31 cellular contexts compared by ENCODE assay signal in the genomic region with DNA sequence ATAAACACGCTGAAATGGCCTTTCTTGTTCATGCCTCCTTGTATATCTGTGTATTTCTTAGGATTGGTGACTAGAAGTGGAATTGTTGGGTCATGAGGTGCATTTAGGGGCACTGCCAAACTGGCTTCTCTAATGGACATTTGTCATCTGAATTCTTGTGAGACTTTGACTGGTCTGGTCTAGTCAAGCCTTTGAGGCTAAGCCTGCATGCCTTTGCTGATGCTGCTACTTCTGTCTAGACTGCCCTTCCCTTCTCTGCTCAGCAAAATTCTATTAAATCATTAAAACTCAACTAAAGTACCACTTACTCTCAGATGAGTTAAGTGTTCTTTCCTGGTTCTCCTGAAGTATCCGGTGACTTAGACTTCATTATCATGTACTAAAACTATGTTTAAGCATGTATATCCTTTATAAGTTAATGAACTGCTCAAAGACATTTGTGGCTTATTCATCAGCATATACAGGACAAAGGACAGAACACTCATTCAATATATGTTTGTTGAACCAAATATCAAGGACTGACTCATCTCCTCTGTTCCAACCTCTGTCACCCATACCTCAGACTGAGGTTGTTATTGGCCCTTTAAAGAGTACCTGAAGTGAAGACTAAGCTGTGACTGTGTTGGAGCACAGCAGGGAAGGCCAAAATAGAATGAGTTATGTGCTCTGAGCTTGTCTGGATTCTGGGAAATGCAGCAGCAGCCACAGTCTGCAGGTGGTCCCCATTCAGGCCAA. TPM values are rescaled to one million over a fixed set of nuclear protein-coding genes. Genes with fewer than 3 reads are reported as not detected.
DNase-seq lines count a peak whose midpoint lies in the region; ATAC-seq, FAIRE-seq and TF ChIP-seq lines count a peak whose summit lies in the region.
"Had no signal": no experiment of that assay in that cellular context is flagged by ENCODE, and none has a peak within 500 bp of the region (broad histone marks: within the 10 kb centered on the region; RNA-seq: fewer than 3 reads in every experiment).

No MANE protein-coding gene starts in this region.

- no peak overlapping the region for H2AK5ac ChIP-seq in neuronal stem cell (ENCODE audit: low read depth, low read length)

- no peaks in the 10 kb centered on the region for H3K9me2 ChIP-seq in HCT116 (ENCODE audit: insufficient read depth)

- peak; percentile 84 for ATAC-seq in HCT116
- no peak for ATAC-seq in right cardiac atrium
- ATAC-seq: naive thymus-derived CD4-positive, alpha-beta T cell had no signal

- H3K4me3 ChIP-seq in HCT116 (replicated peaks in 1 of 2; ENCODE audit: low read depth in 1 of 2, low read length in 2 of 2) (no peak overlapping the region), astrocyte (ENCODE audit: insufficient read depth, low read depth, low read length) (no peak overlapping the region), neuronal stem cell (ENCODE audit: low read length in 2 of 2) (no peak overlapping the region), right cardiac atrium (ENCODE audit: low read length) (no peak overlapping the region)
- H3K4me3 ChIP-seq: BLaER1, body of pancreas, pancreas, upper lobe of left lung had no signal

- no peak for TF ChIP-seq POLR2A in HCT116 (IDR thresholded peaks at IDR 0.05; ENCODE audit: borderline replicate concordance, extremely low read depth, insufficient read depth, insufficient read length)

- H3K79me1 ChIP-seq in neuronal stem cell (ENCODE audit: low read depth, low read length): no peaks in the 10 kb centered on the region

- H3K27me3 Mint-ChIP-seq in astrocyte (ENCODE audit: low read depth, unreplicated experiment): no peaks in the 10 kb centered on the region

- no peak overlapping the region for H3K18ac ChIP-seq in neuronal stem cell (ENCODE audit: low read length)

- H2BK12ac ChIP-seq in neuronal stem cell (ENCODE audit: low read length): no peak overlapping the region

- intact Hi-C loops in HCT116 (cut with micrococcal nuclease): no loop called here
- intact Hi-C loops in right cardiac atrium (cut with DNase I): no loop called here

- H3K27me3 ChIP-seq in HCT116 (ENCODE audit: insufficient read depth, low read length): no peaks in the 10 kb centered on the region
- no peaks in the 10 kb centered on the region for H3K27me3 ChIP-seq in astrocyte (ENCODE audit: insufficient read depth, low read length)
- H3K27me3 ChIP-seq in neuronal stem cell (ENCODE audit: control insufficient read depth in 3 of 3, insufficient read depth in 3 of 3, low read depth in 1 of 3, low read length in 3 of 3): peaks cover 0 to 4% (median 0%) of the 10 kb centered on the region in 3 experiments
- no peaks in the 10 kb centered on the region for H3K27me3 ChIP-seq in right cardiac atrium (ENCODE audit: control insufficient read depth, insufficient read depth)
- H3K27me3 ChIP-seq: BLaER1, body of pancreas, pancreas, upper lobe of left lung had no signal

- H3K79me2 ChIP-seq in HCT116 (ENCODE audit: insufficient read depth, low read length) (no peaks in the 10 kb centered on the region), astrocyte (ENCODE audit: insufficient read depth, low read length) (no peaks in the 10 kb centered on the region)

- no peak overlapping the region for H3K4ac ChIP-seq in neuronal stem cell (ENCODE audit: low read length)

- H3K27ac Mint-ChIP-seq in astrocyte (ENCODE audit: unreplicated experiment): peak overlapping the region; percentile 34
- H3K27ac Mint-ChIP-seq: activated naive CD4-positive, alpha-beta T cell treated with anti-CD3 and anti-CD28 coated beads, Interleukin-2, amount 50 U/mL, for 24 hours; memory B cell; naive thymus-derived CD4-positive, alpha-beta T cell; stimulated activated naive CD8-positive, alpha-beta T cell treated with anti-CD3 and anti-CD28 coated beads, Interleukin-15, Interleukin-2, amounts not matched to agents 100 ng/mL and 50 ng/mL, for 24 hours; T-helper 1 cell treated with Interleukin-12 subunit alpha and Interleukin-12 subunit beta and Interleukin-4 antibody, amounts not matched to agents 30 μg/mL and 1 μg/mL, for 36 hours had no signal

- no peak overlapping the region for H4K91ac ChIP-seq in neuronal stem cell (ENCODE audit: low read depth, low read length, poor library complexity)

- H2BK120ac ChIP-seq in neuronal stem cell (ENCODE audit: low read depth, low read length): no peak overlapping the region

- H2BK5ac ChIP-seq in neuronal stem cell (ENCODE audit: low read length): no peak overlapping the region

- H3K9me3 ChIP-seq in HCT116 (ENCODE audit: control insufficient read depth in 1 of 2, insufficient read depth in 1 of 2, low read depth in 1 of 2, low read length in 2 of 2): no peaks in the 10 kb centered on the region
- H3K9me3 ChIP-seq in astrocyte (ENCODE audit: insufficient read depth, low read depth, low read length): no peaks in the 10 kb centered on the region
- H3K9me3 ChIP-seq in neuronal stem cell (replicated peaks in 1 of 2; ENCODE audit: control insufficient read depth in 2 of 2, insufficient read depth in 1 of 2, low read depth in 1 of 2, low read length in 2 of 2): no peaks in the 10 kb centered on the region
- H3K9me3 ChIP-seq in right cardiac atrium (ENCODE audit: control insufficient read depth, low read length): no peaks in the 10 kb centered on the region
- H3K9me3 ChIP-seq: BLaER1, body of pancreas, pancreas, upper lobe of left lung had no signal

- H3K4me3 Mint-ChIP-seq in astrocyte (ENCODE audit: unreplicated experiment): no peak overlapping the region
- H3K4me3 Mint-ChIP-seq: activated naive CD4-positive, alpha-beta T cell treated with anti-CD3 and anti-CD28 coated beads, Interleukin-2, amount 50 U/mL, for 24 hours; memory B cell; naive thymus-derived CD4-positive, alpha-beta T cell; stimulated activated naive CD8-positive, alpha-beta T cell treated with anti-CD3 and anti-CD28 coated beads, Interleukin-15, Interleukin-2, amounts not matched to agents 100 ng/mL and 50 ng/mL, for 24 hours; T-helper 1 cell treated with Interleukin-12 subunit alpha and Interleukin-12 subunit beta and Interleukin-4 antibody, amounts not matched to agents 30 μg/mL and 1 μg/mL, for 36 hours had no signal

- H3K9ac ChIP-seq in HCT116 (ENCODE audit: low read length) (no peak overlapping the region), astrocyte (ENCODE audit: low read length) (peak overlapping the region; percentile 38), neuronal stem cell (ENCODE audit: low read depth, low read length, poor library complexity) (no peak overlapping the region)
- H3K9ac ChIP-seq: BLaER1 had no signal

- no TSS peak for BruUV-seq in HCT116 (replicated peaks; lab: Mats Ljungman, UMichigan)

- no peak for TF ChIP-seq RAD21 in HCT116 (IDR thresholded peaks at IDR 0.05; ENCODE audit: low read depth)

- no peak overlapping the region for H3K23ac ChIP-seq in neuronal stem cell (ENCODE audit: low read depth, low read length, poor library complexity)

- RAD21 ChIA-PET in HCT116 (lab: Charles Lee; ENCODE audit: low non-redundant PET in 1 of 2, low total read pairs in 2 of 2, uncharacterized antibody in 2 of 2, unreplicated experiment in 2 of 2): no interaction called here

- no peak overlapping the region for H3K27ac ChIP-seq in HCT116 (ENCODE audit: low read depth, low read length)
- peak overlapping the region; percentile 68 for H3K27ac ChIP-seq in astrocyte (ENCODE audit: low read depth, low read length)
- no peak overlapping the region for H3K27ac ChIP-seq in neuronal stem cell (replicated peaks; ENCODE audit: low read length)
- no peak overlapping the region for H3K27ac ChIP-seq in right cardiac atrium (ENCODE audit: low read length)
- H3K27ac ChIP-seq: BLaER1, body of pancreas, pancreas, upper lobe of left lung, WERI-Rb-1 had no signal

- TF ChIP-seq CTCF in HCT116 (IDR thresholded peaks at IDR 0.05 in 2 of 3, conservative IDR thresholded peaks at IDR 0.05 in 1 of 3; ENCODE audit: borderline replicate concordance in 1 of 3, insufficient read depth in 1 of 3, low read depth in 2 of 3, low read length in 2 of 3) (no peak), astrocyte (IDR thresholded peaks at IDR 0.05; ENCODE audit: insufficient read depth, low read depth, low read length) (no peak)

- no peak overlapping the region for H2AFZ ChIP-seq in HCT116 (ENCODE audit: low read depth, low read length, poor library complexity, severe bottlenecking)
- H2AFZ ChIP-seq in astrocyte (ENCODE audit: low read depth, low read length): no peak overlapping the region
- peak overlapping the region; percentile 68 for H2AFZ ChIP-seq in neuronal stem cell (ENCODE audit: low read length)

- POLR2A ChIA-PET in HCT116 (lab: Charles Lee): no interaction called here

- H4K20me1 ChIP-seq in HCT116 (ENCODE audit: insufficient read depth) (no peaks in the 10 kb centered on the region), astrocyte (ENCODE audit: insufficient read depth, low read length) (no peaks in the 10 kb centered on the region)
- H4K20me1 ChIP-seq: BLaER1 had no signal

- DNase-seq in NCI-H2227 (lab: John Stamatoyannopoulos, UW; ENCODE audit: unreplicated experiment) (peak; percentile 4), NCI-H2227 treated with DMSO at 0.1 percent for 48 hours (lab: John Stamatoyannopoulos, UW) (no peak), HCT116 (ENCODE audit: low read depth, low spot score) (peak; percentile 55), astrocyte (ENCODE audit: low read depth) (peak; percentile 6), neuronal stem cell (ENCODE audit: low spot score) (no peak), kidney glomerular epithelial cell (lab: John Stamatoyannopoulos, UW) (no peak), DMS153 treated with DMSO at 0.1 percent for 48 hours (lab: John Stamatoyannopoulos, UW; ENCODE audit: unreplicated experiment) (no peak), right cardiac atrium (no peak)
- DNase-seq: 8988T; activated CD4-positive, alpha-beta T cell treated with anti-CD3 and anti-CD28 coated beads, Interleukin-2, amount 50 U/mL, for 48 hours; activated T-cell treated with anti-CD3 and anti-CD28 coated beads, Interleukin-2, amount 50 U/mL, for 1 hour; body of pancreas; hippocampal formation; KBM-7; kidney; naive thymus-derived CD4-positive, alpha-beta T cell; NCI-H187; NCI-H510A treated with DMSO at 0.1 percent for 48 hours; pancreas; Right ventricle myocardium superior; stimulated activated CD4-positive, alpha-beta T cell treated with anti-CD3 and anti-CD28 coated beads, Interleukin-1b, Interleukin-23, amount 100 ng/mL, for 48 hours; upper lobe of left lung; WERI-Rb-1 had no signal

- H3K4me2 ChIP-seq in HCT116 (ENCODE audit: low read length) (peak overlapping the region; percentile 33), astrocyte (ENCODE audit: low read length) (peak overlapping the region; percentile 54), neuronal stem cell (ENCODE audit: insufficient read depth, low read length, poor library complexity, severe bottlenecking) (no peak overlapping the region)
- H3K4me2 ChIP-seq: BLaER1 had no signal

- peaks cover 14% of the 10 kb centered on the region for H3K4me1 Mint-ChIP-seq in astrocyte (ENCODE audit: low read depth, unreplicated experiment)
- H3K4me1 Mint-ChIP-seq: activated naive CD4-positive, alpha-beta T cell treated with anti-CD3 and anti-CD28 coated beads, Interleukin-2, amount 50 U/mL, for 24 hours; memory B cell; naive thymus-derived CD4-positive, alpha-beta T cell had no signal

- no peak overlapping the region for H4K8ac ChIP-seq in neuronal stem cell (ENCODE audit: low read depth, low read length)

- H3K36me3 Mint-ChIP-seq in astrocyte (ENCODE audit: low read depth, unreplicated experiment): no peaks in the 10 kb centered on the region
- H3K36me3 Mint-ChIP-seq: activated naive CD4-positive, alpha-beta T cell treated with anti-CD3 and anti-CD28 coated beads, Interleukin-2, amount 50 U/mL, for 24 hours; memory B cell; naive thymus-derived CD4-positive, alpha-beta T cell had no signal

- peak; percentile 17 for FAIRE-seq in astrocyte (lab: Jason Lieb, UNC)
- FAIRE-seq: colon, D721Med, GM12891 had no signal

- CTCF ChIA-PET in HCT116 (lab: Charles Lee): no interaction called here

- H3K36me3 ChIP-seq in HCT116 (ENCODE audit: control insufficient read depth in 1 of 2, insufficient read depth in 2 of 2, low read length in 2 of 2) (no peaks in the 10 kb centered on the region), astrocyte (ENCODE audit: insufficient read depth, low read length) (no peaks in the 10 kb centered on the region), neuronal stem cell (replicated peaks in 1 of 2; ENCODE audit: control insufficient read depth in 2 of 2, insufficient read depth in 2 of 2, low read length in 2 of 2) (no peaks in the 10 kb centered on the region)
- H3K36me3 ChIP-seq: BLaER1, pancreas, upper lobe of left lung, WERI-Rb-1 had no signal

- H3K4me1 ChIP-seq in HCT116 (ENCODE audit: control insufficient read depth in 1 of 2, insufficient read depth in 2 of 2, low read length in 2 of 2) (peaks cover 2 to 27% of the 10 kb centered on the region in 2 experiments; a peak in 3 of 4 replicates), astrocyte (ENCODE audit: insufficient read depth, low read length) (peaks cover 24% of the 10 kb centered on the region), neuronal stem cell (ENCODE audit: control insufficient read depth in 2 of 2, insufficient read depth in 1 of 2, low read depth in 1 of 2, low read length in 2 of 2) (peaks cover 5 to 9% of the 10 kb centered on the region in 2 donors), right cardiac atrium (ENCODE audit: control insufficient read depth, insufficient read depth, low read length) (no peaks in the 10 kb centered on the region)
- H3K4me1 ChIP-seq: body of pancreas, pancreas, upper lobe of left lung had no signal

- WGBS in neuronal stem cell (ENCODE audit: extremely low coverage in 2 of 2, insufficient read length in 2 of 2, insufficient replicate concordance in 1 of 2), 2 donors: no CpG with 5 or more reads among the region's 2 CpGs
- WGBS in right cardiac atrium: 89% methylated on average over 2 of the region's 2 CpGs

- H3K14ac ChIP-seq in neuronal stem cell (ENCODE audit: low read length): no peak overlapping the region

- H2BK15ac ChIP-seq in neuronal stem cell (ENCODE audit: low read length): no peak overlapping the region

- H3K9me3 Mint-ChIP-seq in astrocyte (ENCODE audit: unreplicated experiment): no peaks in the 10 kb centered on the region
- H3K9me3 Mint-ChIP-seq: activated naive CD4-positive, alpha-beta T cell treated with anti-CD3 and anti-CD28 coated beads, Interleukin-2, amount 50 U/mL, for 24 hours; memory B cell; naive thymus-derived CD4-positive, alpha-beta T cell; stimulated activated naive CD8-positive, alpha-beta T cell treated with anti-CD3 and anti-CD28 coated beads, Interleukin-15, Interleukin-2, amounts not matched to agents 100 ng/mL and 50 ng/mL, for 24 hours; T-helper 1 cell treated with Interleukin-12 subunit alpha and Interleukin-12 subunit beta and Interleukin-4 antibody, amounts not matched to agents 30 μg/mL and 1 μg/mL, for 36 hours had no signal

RNA-seq across cellular contexts. Expression of gene TCEAL1, which starts 9.0 kb away (rescaled TPM):
- not detected for total RNA-seq in HCT116 (2021; ENCODE audit: unreplicated experiment)
- polyA plus RNA-seq in HCT116 (2012): not detected in 2 replicates
- total RNA-seq in astrocyte: 9.6 and 12.3 TPM in 2 replicates
- polyA plus RNA-seq in neuronal stem cell (2013, experiment 1 of 2): 12.9 TPM
- 13.6 TPM for polyA plus RNA-seq in neuronal stem cell (2013, experiment 2 of 2)
- total RNA-seq in right cardiac atrium: 10 to 100 TPM; 33.5 to 41.1 (median 36.4) TPM
- polyA plus RNA-seq in right cardiac atrium: 42.5 TPM

RNA-seq across cellular contexts. Expression of gene TCEAL3, which starts 30.0 kb away (rescaled TPM):
- total RNA-seq in HCT116 (2021; ENCODE audit: unreplicated experiment) (not detected), astrocyte (13.5 and 15.2 TPM in 2 replicates), right cardiac atrium (10 to 100 TPM; 35.4 to 42.8 (median 42.3) TPM)
- polyA plus RNA-seq in HCT116 (2012): not detected in 2 replicates
- 26.0 TPM for polyA plus RNA-seq in neuronal stem cell (2013, experiment 1 of 2)
- polyA plus RNA-seq in neuronal stem cell (2013, experiment 2 of 2): 25.9 TPM
- polyA plus RNA-seq in right cardiac atrium: 71.5 TPM

RNA-seq across cellular contexts. Expression of gene MORF4L2, which starts 48.7 kb away (rescaled TPM):
- total RNA-seq in HCT116 (2021; ENCODE audit: unreplicated experiment): 308 TPM
- polyA plus RNA-seq in HCT116 (2012): 212 and 213 TPM in 2 replicates
- 514 and 533 TPM in 2 replicates for total RNA-seq in astrocyte
- 399 TPM for polyA plus RNA-seq in neuronal stem cell (2013, experiment 1 of 2)
- polyA plus RNA-seq in neuronal stem cell (2013, experiment 2 of 2): 411 TPM
- total RNA-seq in right cardiac atrium: 100 to 1,000 TPM; 187 to 269 (median 217) TPM
- 265 TPM for polyA plus RNA-seq in right cardiac atrium

RNA-seq across cellular contexts. Expression of gene TCEAL4, which starts 52.5 kb away (rescaled TPM):
- 23.5 TPM for total RNA-seq in HCT116 (2021; ENCODE audit: unreplicated experiment)
- 18.7 and 24.6 TPM in 2 replicates for polyA plus RNA-seq in HCT116 (2012)
- total RNA-seq in astrocyte: 49.9 and 51.3 TPM in 2 replicates
- polyA plus RNA-seq in neuronal stem cell (2013, experiment 1 of 2): 81.0 TPM
- polyA plus RNA-seq in neuronal stem cell (2013, experiment 2 of 2): 83.3 TPM
- 100 to 1,000 TPM in 2 of 4 donors, 10 to 100 TPM in 2; 85.3 to 128 (median 96.2) TPM for total RNA-seq in right cardiac atrium
- 276 TPM for polyA plus RNA-seq in right cardiac atrium

Comparison
In these comparisons a context has a peak if more than half of its experiments do, and no peak if none do; other contexts are left out.
1. DNase-seq: peak in NCI-H2227 (single experiment), HCT116 (single experiment) and astrocyte (single experiment); none in NCI-H2227 treated with DMSO at 0.1 percent for 48 hours (single experiment), neuronal stem cell (single experiment), kidney glomerular epithelial cell (single experiment), DMS153 treated with DMSO at 0.1 percent for 48 hours (single experiment) and right cardiac atrium (0 of 3).
2. RNA of gene TCEAL3, which starts 30.0 kb away (total RNA-seq): 35.4 to 42.8 TPM in right cardiac atrium and 13.5 to 15.2 TPM in astrocyte; not detected in HCT116 (single experiment); every median in the first group is over 10 times any median in the second.